15 cellular contexts compared by ENCODE assay signal in genomic region chr1:164702664-164703063, GRCh38.
"Had no signal": no experiment of that assay in that cellular context is flagged by ENCODE, and none has a peak within 500 bp of the region (broad histone marks: within the 10 kb centered on the region; RNA-seq: fewer than 3 reads in every experiment).

No MANE protein-coding gene starts in this region.

- ATAC-seq: activated T-cell treated with anti-CD3 and anti-CD28 coated beads, Interleukin-2, amount 50 U/mL, for 4 hours; mucosa of descending colon; natural killer cell had no signal

- H3K4me3 ChIP-seq: mucosa of descending colon, thoracic aorta had no signal

- H3K9me3 ChIP-seq: mucosa of descending colon, thoracic aorta had no signal

- DNase-seq: activated CD4-positive, alpha-beta memory T cell treated with anti-CD3 and anti-CD28 coated beads for 36 hours; activated CD4-positive, alpha-beta T cell treated with anti-CD3 and anti-CD28 coated beads for 1 hour; activated gamma-delta T cell; activated T-cell treated with anti-CD3 and anti-CD28 coated beads, Interleukin-2, amount 50 U/mL, for 4 hours; central memory CD4-positive, alpha-beta T cell; cortex of kidney; effector CD8-positive, alpha-beta T cell; immature natural killer cell; left cardiac atrium; mucosa of descending colon; natural killer cell; occipital lobe; stimulated activated CD4-positive, alpha-beta T cell treated with anti-CD3 and anti-CD28 coated beads, Interleukin-4, amount 100 ng/mL, for 1 hour; T-helper 9 cell had no signal

- H3K27ac ChIP-seq: thoracic aorta had no signal

- H3K36me3 ChIP-seq: thoracic aorta had no signal
